In the genomic region with DNA sequence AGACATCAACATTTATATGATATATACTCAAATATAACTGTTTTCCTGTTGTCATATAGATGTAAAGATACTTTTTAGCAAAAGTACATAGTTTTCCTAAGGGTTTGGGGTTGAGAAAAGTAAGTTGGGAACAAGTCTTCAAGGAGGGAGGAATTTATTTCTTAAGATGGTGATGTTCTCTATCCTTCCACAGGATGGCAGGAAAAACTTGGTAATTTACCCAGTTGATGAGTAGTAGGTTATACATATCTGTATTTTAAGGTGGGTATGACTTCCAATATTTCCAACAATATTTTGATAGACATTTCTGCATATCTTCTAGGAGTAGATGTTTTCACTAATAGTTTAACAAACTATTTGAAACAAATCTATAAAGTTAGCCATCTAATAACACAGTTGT, we compare ENCODE assay signal across 20 cellular contexts.
A peak's percentile ranks its signal among the peaks of the same experiment; 100 is the strongest.
DNase-seq lines count a peak whose midpoint lies in the region; TF ChIP-seq lines count a peak whose summit lies in the region.
"Had no signal": no experiment of that assay in that cellular context is flagged by ENCODE, and none has a peak within 500 bp of the region (broad histone marks: within the 10 kb centered on the region; RNA-seq: fewer than 3 reads in every experiment).

No MANE protein-coding gene starts in this region.

- H3K9me3 ChIP-seq in neural progenitor cell (ENCODE audit: low read depth), result no peaks in the 10 kb centered on the region
- H3K9me3 ChIP-seq in ascending aorta, result no peaks in the 10 kb centered on the region
- no peaks in the 10 kb centered on the region for H3K9me3 ChIP-seq in esophagus muscularis mucosa
- H3K9me3 ChIP-seq: adrenal gland, Caco-2, right lobe of liver, upper lobe of right lung had no signal

- H2AFZ ChIP-seq in neural progenitor cell (replicated peaks), result no peak overlapping the region

- no peaks in the 10 kb centered on the region for H3K79me2 ChIP-seq in neural progenitor cell (ENCODE audit: low read depth)

- H3K4me1 ChIP-seq in neural progenitor cell, result no peaks in the 10 kb centered on the region
- no peaks in the 10 kb centered on the region for H3K4me1 ChIP-seq in ascending aorta
- no peaks in the 10 kb centered on the region for H3K4me1 ChIP-seq in esophagus muscularis mucosa
- H3K4me1 ChIP-seq: adrenal gland, Caco-2, right lobe of liver, upper lobe of right lung had no signal

- no peak overlapping the region for H3K27ac ChIP-seq in neural progenitor cell
- no peak overlapping the region for H3K27ac ChIP-seq in ascending aorta
- no peak overlapping the region for H3K27ac ChIP-seq in esophagus muscularis mucosa (replicated peaks in 1 of 4)
- H3K27ac ChIP-seq: adrenal gland, right lobe of liver, upper lobe of right lung had no signal

- no peak overlapping the region for H3K27ac Mint-ChIP-seq in neural progenitor cell
- H3K27ac Mint-ChIP-seq: stimulated activated effector memory CD8-positive, alpha-beta T cell treated with anti-CD3 and anti-CD28 coated beads, Interleukin-12 subunit alpha, Interleukin-12 subunit beta, amount 100 ng/mL, for 72 hours had no signal

- no peak overlapping the region for H3K4me3 Mint-ChIP-seq in neural progenitor cell
- H3K4me3 Mint-ChIP-seq: stimulated activated effector memory CD8-positive, alpha-beta T cell treated with anti-CD3 and anti-CD28 coated beads, Interleukin-12 subunit alpha, Interleukin-12 subunit beta, amount 100 ng/mL, for 72 hours had no signal

- H3K36me3 ChIP-seq in neural progenitor cell, result no peaks in the 10 kb centered on the region
- no peaks in the 10 kb centered on the region for H3K36me3 ChIP-seq in ascending aorta
- no peaks in the 10 kb centered on the region for H3K36me3 ChIP-seq in esophagus muscularis mucosa
- H3K36me3 ChIP-seq: adrenal gland, right lobe of liver, upper lobe of right lung had no signal

- no peaks in the 10 kb centered on the region for H3K4me1 Mint-ChIP-seq in neural progenitor cell
- H3K4me1 Mint-ChIP-seq: stimulated activated effector memory CD8-positive, alpha-beta T cell treated with anti-CD3 and anti-CD28 coated beads, Interleukin-12 subunit alpha, Interleukin-12 subunit beta, amount 100 ng/mL, for 72 hours had no signal

- intact Hi-C loops in ascending aorta (cut with DNase I) (no loop called here), esophagus muscularis mucosa (cut with DNase I) (no loop called here), lower leg skin (cut with DNase I; ENCODE audit: low total_unique reads) (no loop called here)

- no peak overlapping the region for H3K4me3 ChIP-seq in neural progenitor cell
- H3K4me3 ChIP-seq in ascending aorta, result no peak overlapping the region
- no peak overlapping the region for H3K4me3 ChIP-seq in esophagus muscularis mucosa
- H3K4me3 ChIP-seq in lower leg skin (ENCODE audit: low read depth, poor library complexity, severe bottlenecking), result no peak overlapping the region
- H3K4me3 ChIP-seq: adrenal gland, lung, right lobe of liver, upper lobe of right lung had no signal

- H3K36me3 Mint-ChIP-seq in neural progenitor cell, result no peaks in the 10 kb centered on the region
- H3K36me3 Mint-ChIP-seq: stimulated activated effector memory CD8-positive, alpha-beta T cell treated with anti-CD3 and anti-CD28 coated beads, Interleukin-12 subunit alpha, Interleukin-12 subunit beta, amount 100 ng/mL, for 72 hours had no signal

- H3K27me3 Mint-ChIP-seq in neural progenitor cell (ENCODE audit: insufficient read depth, low read depth), result no peaks in the 10 kb centered on the region

- H3K27me3 ChIP-seq in neural progenitor cell (no peaks in the 10 kb centered on the region), ascending aorta (no peaks in the 10 kb centered on the region), esophagus muscularis mucosa (no peaks in the 10 kb centered on the region)
- H3K27me3 ChIP-seq: adrenal gland, right lobe of liver, upper lobe of right lung had no signal

- H4K20me1 ChIP-seq in neural progenitor cell (ENCODE audit: low read depth), result no peaks in the 10 kb centered on the region

- H3K9me3 Mint-ChIP-seq in neural progenitor cell, result no peaks in the 10 kb centered on the region
- H3K9me3 Mint-ChIP-seq: stimulated activated effector memory CD8-positive, alpha-beta T cell treated with anti-CD3 and anti-CD28 coated beads, Interleukin-12 subunit alpha, Interleukin-12 subunit beta, amount 100 ng/mL, for 72 hours had no signal

- H3K9ac ChIP-seq in neural progenitor cell, result no peak overlapping the region

- TF ChIP-seq CTCF in neural progenitor cell (IDR thresholded peaks at IDR 0.05) (peak; percentile 19), ascending aorta (IDR thresholded peaks at IDR 0.05) (no peak), esophagus muscularis mucosa (IDR thresholded peaks at IDR 0.05) (no peak), lower leg skin (IDR thresholded peaks at IDR 0.05) (no peak)

- H3F3A ChIP-seq in neural progenitor cell (ENCODE audit: low read depth), result no peaks in the 10 kb centered on the region

- no peak for TF ChIP-seq EP300 in esophagus muscularis mucosa (IDR thresholded peaks at IDR 0.05)

- DNase-seq in ELR (ENCODE audit: low read depth) (peak; percentile 43), LHCN-M2 (ENCODE audit: low read depth) (peak; percentile 19), brain pericyte (ENCODE audit: low read depth, low spot score) (peak; percentile 4), neural progenitor cell (ENCODE audit: low spot score) (no peak), ascending aorta (ENCODE audit: low spot score in 2 of 2) (no peak), esophagus muscularis mucosa (ENCODE audit: extremely low spot score) (no peak), lower leg skin (ENCODE audit: low spot score in 2 of 2) (no peak)
- no peak for DNase-seq in activated effector memory CD4-positive, alpha-beta T cell treated with Interleukin-2 at 50 U/mL for 16 hours
- DNase-seq: activated CD4-positive, alpha-beta T cell treated with anti-CD3 and anti-CD28 coated beads, Interleukin-2, amount 50 U/mL, for 1 hour; adrenal gland; cortex of kidney; KBM-7; NCI-H1930; right lobe of liver; Right ventricle myocardium superior; T1000; upper lobe of right lung had no signal

- H3K4me2 ChIP-seq in neural progenitor cell, result no peak overlapping the region

- TF ChIP-seq POLR2A in esophagus muscularis mucosa (IDR thresholded peaks at IDR 0.05; ENCODE audit: low read depth) (no peak), lower leg skin (IDR thresholded peaks at IDR 0.05) (no peak)

Comparison
In these comparisons a context has a peak if more than half of its experiments do, and no peak if none do; other contexts are left out.
1. DNase-seq: peak in ELR (single experiment), LHCN-M2 (single experiment) and brain pericyte (single experiment); none in neural progenitor cell (single experiment), ascending aorta (0 of 2), esophagus muscularis mucosa (single experiment), lower leg skin (0 of 2) and activated effector memory CD4-positive, alpha-beta T cell treated with Interleukin-2 at 50 U/mL for 16 hours (single experiment).